1 cellular context compared by ENCODE assay signal in genomic region chr2:189171956-189172609, GRCh38.
TF ChIP-seq lines count a peak whose summit lies in the region.

No MANE protein-coding gene starts in this region.

TF ChIP-seq in IMR-90, 13 proteins besides CTCF, POLR2A, EP300 and RAD21:
- TF ChIP-seq CEBPB (IDR thresholded peaks at IDR 0.05; ENCODE audit: low read depth, low read length) (no peak), MAZ (IDR thresholded peaks at IDR 0.05; ENCODE audit: borderline replicate concordance, low read depth, low read length) (no peak), MXI1 (IDR thresholded peaks at IDR 0.05; ENCODE audit: borderline replicate concordance, low read depth, low read length) (no peak), FOS (IDR thresholded peaks at IDR 0.05; ENCODE audit: low read depth, low read length) (no peak), RFX5 (IDR thresholded peaks at IDR 0.05; ENCODE audit: low read depth, low read length) (no peak), CHD1 (IDR thresholded peaks at IDR 0.05; ENCODE audit: low read depth, low read length) (no peak), BHLHE40 (IDR thresholded peaks at IDR 0.05; ENCODE audit: low read depth, low read length) (no peak), NFE2L2 (IDR thresholded peaks at IDR 0.05; ENCODE audit: low read depth, low read length) (no peak)
- TF ChIP-seq, protein P1, sequence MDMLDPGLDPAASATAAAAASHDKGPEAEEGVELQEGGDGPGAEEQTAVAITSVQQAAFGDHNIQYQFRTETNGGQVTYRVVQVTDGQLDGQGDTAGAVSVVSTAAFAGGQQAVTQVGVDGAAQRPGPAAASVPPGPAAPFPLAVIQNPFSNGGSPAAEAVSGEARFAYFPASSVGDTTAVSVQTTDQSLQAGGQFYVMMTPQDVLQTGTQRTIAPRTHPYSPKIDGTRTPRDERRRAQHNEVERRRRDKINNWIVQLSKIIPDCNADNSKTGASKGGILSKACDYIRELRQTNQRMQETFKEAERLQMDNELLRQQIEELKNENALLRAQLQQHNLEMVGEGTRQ (IDR thresholded peaks at IDR 0.05; ENCODE audit: low read depth, low read length): no peak
